ENCODE assay signal across 8 cellular contexts in the genomic region with DNA sequence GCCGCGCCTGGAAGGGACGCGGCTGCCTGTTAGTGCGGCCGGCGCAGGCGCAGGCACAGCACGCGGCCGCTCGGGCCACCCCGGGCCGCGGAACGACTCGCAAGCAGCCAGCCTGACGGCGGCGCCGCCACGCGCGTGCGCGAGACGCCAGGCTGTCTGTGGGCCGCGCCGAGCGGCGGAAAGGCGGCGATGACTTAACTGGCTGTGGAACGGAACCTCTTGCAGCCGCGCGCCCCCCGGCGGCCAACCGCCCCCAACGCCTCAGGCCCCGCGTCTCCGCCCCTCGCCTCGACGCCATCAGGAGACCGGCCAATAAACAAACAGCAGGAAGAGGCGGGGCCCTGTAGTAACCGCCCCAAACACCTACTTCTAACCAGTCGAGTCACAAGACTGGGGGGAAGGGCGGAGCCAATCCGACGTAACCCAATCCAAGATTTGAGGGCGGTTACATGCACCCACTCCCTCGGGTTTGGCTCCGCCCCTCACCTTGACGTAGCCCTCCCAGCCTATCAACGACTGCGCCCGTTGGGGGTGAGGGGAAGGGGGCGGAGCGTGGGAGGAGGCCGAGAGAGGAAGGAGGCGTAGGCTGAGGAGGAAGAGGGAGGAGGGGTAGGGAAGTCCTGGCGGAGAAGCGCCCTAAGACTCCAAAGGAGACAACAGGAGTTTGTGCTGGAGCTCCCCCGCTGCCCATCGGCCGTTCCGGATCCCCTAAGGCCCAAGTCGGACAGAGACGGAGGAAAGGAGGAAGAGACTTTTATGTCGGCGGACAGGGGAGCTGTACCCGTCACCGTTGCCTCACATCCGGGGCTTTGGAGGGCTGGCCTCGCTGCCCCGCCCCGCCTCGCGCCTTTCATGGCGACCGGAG. TPM values are rescaled to one million over a fixed set of nuclear protein-coding genes. Genes with fewer than 3 reads are reported as not detected.
DNase-seq lines count a peak whose midpoint lies in the region; ATAC-seq, FAIRE-seq and TF ChIP-seq lines count a peak whose summit lies in the region.

FBRS (plus strand) TSS at position 566 of the 865 bp plus-strand sequence. CDS start 1,088 bp downstream, outside the sequence.

- peak within 1 kb of the TSS; percentile 95 for H3K27ac ChIP-seq in urinary bladder (ENCODE audit: low read depth)

- peak within 1 kb of the TSS; percentile 98 for H3K4me3 Mint-ChIP-seq in progenitor cell of endocrine pancreas (ENCODE audit: low read depth)

- TF ChIP-seq CTCF in progenitor cell of endocrine pancreas (IDR thresholded peaks at IDR 0.05; ENCODE audit: unreplicated experiment): peak; percentile 90

- DNase-seq in GM12891 (ENCODE audit: insufficient read length, low spot score) (peak; percentile 86), NCI-H146 (lab: John Stamatoyannopoulos, UW) (peak; percentile 100), amniotic stem cell (lab: John Stamatoyannopoulos, UW) (peak; percentile 99), left cardiac atrium (peak; percentile 100), progenitor cell of endocrine pancreas (ENCODE audit: low spot score, unreplicated experiment) (peak; percentile 99)

- intact Hi-C loops in T-helper 1 cell treated with Interleukin-12 subunit alpha and Interleukin-12 subunit beta and Interleukin-4 antibody, amounts not matched to agents 30 ng/mL and 1 ng/mL, for 36 hours (cut with micrococcal nuclease): loop anchor here (1.0 to 10.0 kb wide), 24 partner anchors 8 to 1217 kb away; partner anchors contain the start of genes ALDOA, ARMC5, CFAP119 and DCTPP1
- intact Hi-C loops in left cardiac atrium (cut with DNase I): loop anchor here in 1 of 2 donors (10.0 kb wide), 1 partner anchor 563 kb away; the partner anchor contains the start of genes TBX6 and YPEL3

- peak; percentile 79 for TF ChIP-seq POLR2A in GM12891 (IDR thresholded peaks at IDR 0.05; ENCODE audit: low read depth, low read length)

- H3K4me1 Mint-ChIP-seq in progenitor cell of endocrine pancreas (ENCODE audit: low read depth): peaks cover 16% of the 10 kb centered on the region

- H3K9me3 Mint-ChIP-seq in progenitor cell of endocrine pancreas (ENCODE audit: low read depth): no peaks in the 10 kb centered on the region

- ATAC-seq in HG02852 (IDR thresholded peaks at IDR 0.05; ENCODE audit: unreplicated experiment) (peak; percentile 68), left cardiac atrium (peak; percentile 88 to 90)

- peak; percentile 98 for FAIRE-seq in GM12891 (lab: Jason Lieb, UNC)

- H3K4me3 ChIP-seq in urinary bladder (ENCODE audit: low read depth, low read length): peak within 1 kb of the TSS; percentile 87

- H3K36me3 Mint-ChIP-seq in progenitor cell of endocrine pancreas (ENCODE audit: insufficient read depth): peaks cover 15% of the 10 kb centered on the region

- H3K27me3 Mint-ChIP-seq in progenitor cell of endocrine pancreas: no peaks in the 10 kb centered on the region

- H3K4me1 ChIP-seq in urinary bladder (ENCODE audit: insufficient read depth): no peaks in the 10 kb centered on the region

- peaks cover 5% of the 10 kb centered on the region for H3K36me3 ChIP-seq in urinary bladder (ENCODE audit: insufficient read depth)

- H3K27ac Mint-ChIP-seq in progenitor cell of endocrine pancreas: peak within 1 kb of the TSS; percentile 100

- under 1% methylated on average over 86 of the region's 86 CpGs for WGBS in urinary bladder

TF ChIP-seq in GM12891, 5 proteins besides CTCF, POLR2A, EP300 and RAD21:
- TF ChIP-seq POU2F2 (IDR thresholded peaks at IDR 0.05; ENCODE audit: low read depth, low read length) (0 out of 2 replicates have a peak, but pooled peaks have one; percentile 25), SPI1 (IDR thresholded peaks at IDR 0.05; ENCODE audit: low read depth, low read length) (peak; percentile 63), POLR2AphosphoS5 (IDR thresholded peaks at IDR 0.05; ENCODE audit: low read depth, low read length) (peak; percentile 86), PAX5 (IDR thresholded peaks at IDR 0.05; ENCODE audit: insufficient read depth, low read length, severe bottlenecking) (peak; percentile 45), TAF1 (IDR thresholded peaks at IDR 0.05; ENCODE audit: low read depth, low read length) (peak; percentile 60)

RNA-seq across cellular contexts. Expression of gene FBRS, which starts in this region (rescaled TPM):
- 47.2 TPM for polyA plus RNA-seq in GM12891 (2012; ENCODE audit: low read depth, missing spikeins)
- total RNA-seq in T-helper 1 cell treated with Interleukin-12 subunit alpha and Interleukin-12 subunit beta and Interleukin-4 antibody, amounts not matched to agents 30 ng/mL and 1 ng/mL, for 36 hours: 162 and 164 TPM in 2 replicates
- total RNA-seq in left cardiac atrium (10 to 100 TPM; 29.5 to 37.2 TPM), progenitor cell of endocrine pancreas (75.3 and 91.1 TPM in 2 replicates), urinary bladder (18.8 TPM)
- polyA plus RNA-seq in urinary bladder: 52.3 TPM

Comparison
In these comparisons a context has a peak if more than half of its experiments do, and no peak if none do; other contexts are left out.
1. Peak in every context shown above with its lines: DNase-seq, ATAC-seq, H3K4me3 ChIP-seq and H3K27ac ChIP-seq.